In genomic region chr12:52372216-52373154, GRCh38 we compare ENCODE assay signal across 8 cellular contexts. TPM values are rescaled to one million over a fixed set of nuclear protein-coding genes. Genes with fewer than 3 reads are reported as not detected.
DNase-seq lines count a peak whose midpoint lies in the region; ATAC-seq and TF ChIP-seq lines count a peak whose summit lies in the region.

No MANE protein-coding gene starts in this region.

- TF ChIP-seq CTCF in endothelial cell (IDR thresholded peaks at IDR 0.05; ENCODE audit: unreplicated experiment): peak; percentile 60

- H3K9me3 ChIP-seq in HAP-1: 0 out of 2 replicates have a peak, but pooled peaks cover 2% of the 10 kb centered on the region

- H3K9me3 Mint-ChIP-seq in endothelial cell (ENCODE audit: unreplicated experiment): no peaks in the 10 kb centered on the region

- ATAC-seq in HG03439 (IDR thresholded peaks at IDR 0.05; ENCODE audit: unreplicated experiment): no peak

- H3K4me1 ChIP-seq in HAP-1: no peaks in the 10 kb centered on the region

- H3K27me3 ChIP-seq in HAP-1 (ENCODE audit: low read depth): peaks cover 11% of the 10 kb centered on the region

- no peak overlapping the region for H3K4me3 ChIP-seq in HAP-1

- no peaks in the 10 kb centered on the region for H3K36me3 Mint-ChIP-seq in endothelial cell (ENCODE audit: low read depth, unreplicated experiment)

- no peak overlapping the region for H3K4me3 Mint-ChIP-seq in endothelial cell (ENCODE audit: unreplicated experiment)

- no peaks in the 10 kb centered on the region for H3K4me1 Mint-ChIP-seq in endothelial cell (ENCODE audit: unreplicated experiment)

- in situ Hi-C loops in HAP-1 (cut with MboI; ENCODE audit: low sequenced_read_pairs): loop anchor here (10.0 kb wide), 1 partner anchor 612 kb away; no protein-coding TSS in a partner anchor

- peaks cover 1% of the 10 kb centered on the region for H3K27me3 Mint-ChIP-seq in endothelial cell (ENCODE audit: unreplicated experiment)

- no peak overlapping the region for H3K27ac Mint-ChIP-seq in endothelial cell (ENCODE audit: unreplicated experiment)

- no peaks in the 10 kb centered on the region for H3K36me3 ChIP-seq in HAP-1 (replicated peaks)

- DNase-seq in Ammon's horn (ENCODE audit: low spot score): peak; percentile 91
- peak; percentile 57 to 79 for DNase-seq in HAP-1 (ENCODE audit: low spot score in 2 of 2)
- peak; percentile 36 for DNase-seq in NCI-H510A (lab: John Stamatoyannopoulos, UW)
- DNase-seq in activated CD4-positive, alpha-beta T cell treated with anti-CD3 and anti-CD28 coated beads, Interleukin-2, amount 50 U/mL, for 1 hour: peak; percentile 51
- DNase-seq in endothelial cell (ENCODE audit: low spot score): peak; percentile 85
- DNase-seq in lung microvascular endothelial cell (ENCODE audit: low read depth in 2 of 2): peak; percentile 85 to 86
- peak; percentile 72 for DNase-seq in stimulated activated CD8-positive, alpha-beta memory T cell treated with anti-CD3 and anti-CD28 coated beads, Interleukin-4, amount 100 ng/mL, for 48 hours

RNA-seq across cellular contexts. Expression of gene KRT85, which starts 5.2 kb away (rescaled TPM):
- total RNA-seq in endothelial cell (ENCODE audit: unreplicated experiment): not detected
- not detected in 2 replicates for total RNA-seq in lung microvascular endothelial cell

RNA-seq across cellular contexts. Expression of gene KRT84, which starts 13.0 kb away (rescaled TPM):
- not detected for total RNA-seq in endothelial cell (ENCODE audit: unreplicated experiment)
- not detected in 2 replicates for total RNA-seq in lung microvascular endothelial cell

RNA-seq across cellular contexts. Expression of gene KRT82, which starts 33.6 kb away (rescaled TPM):
- total RNA-seq in endothelial cell (ENCODE audit: unreplicated experiment) (not detected), lung microvascular endothelial cell (not detected in 2 replicates)

RNA-seq across cellular contexts. Expression of gene KRT83, which starts 51.3 kb away (rescaled TPM):
- total RNA-seq in endothelial cell (ENCODE audit: unreplicated experiment) (not detected), lung microvascular endothelial cell (not detected in 2 replicates)

Comparison
In these comparisons a context has a peak if more than half of its experiments do, and no peak if none do; other contexts are left out.
1. DNase-seq: peak in every context shown above with its lines; median percentile 91 in Ammon's horn; 86 in lung microvascular endothelial cell; 85 in endothelial cell; 72 in stimulated activated CD8-positive, alpha-beta memory T cell treated with anti-CD3 and anti-CD28 coated beads, Interleukin-4, amount 100 ng/mL, for 48 hours; 68 in HAP-1; 51 in activated CD4-positive, alpha-beta T cell treated with anti-CD3 and anti-CD28 coated beads, Interleukin-2, amount 50 U/mL, for 1 hour; 36 in NCI-H510A.